1 cellular context compared by ENCODE assay signal in genomic region chr10:103679096-103679790, GRCh38.
TF ChIP-seq lines count a peak whose summit lies in the region.

No MANE protein-coding gene starts in this region.

TF ChIP-seq in IMR-90, 13 proteins besides CTCF, POLR2A, EP300 and RAD21 (continued from another document):
- TF ChIP-seq ELK1 (IDR thresholded peaks at IDR 0.05; ENCODE audit: borderline replicate concordance, low read depth, low read length) (no peak), MXI1 (IDR thresholded peaks at IDR 0.05; ENCODE audit: borderline replicate concordance, low read depth, low read length) (no peak), BHLHE40 (IDR thresholded peaks at IDR 0.05; ENCODE audit: low read depth, low read length) (no peak), MAZ (IDR thresholded peaks at IDR 0.05; ENCODE audit: borderline replicate concordance, low read depth, low read length) (no peak), SMC3 (IDR thresholded peaks at IDR 0.05; ENCODE audit: low read depth, low read length) (no peak)
